ENCODE assay signal across 1 cellular context in the genomic region with DNA sequence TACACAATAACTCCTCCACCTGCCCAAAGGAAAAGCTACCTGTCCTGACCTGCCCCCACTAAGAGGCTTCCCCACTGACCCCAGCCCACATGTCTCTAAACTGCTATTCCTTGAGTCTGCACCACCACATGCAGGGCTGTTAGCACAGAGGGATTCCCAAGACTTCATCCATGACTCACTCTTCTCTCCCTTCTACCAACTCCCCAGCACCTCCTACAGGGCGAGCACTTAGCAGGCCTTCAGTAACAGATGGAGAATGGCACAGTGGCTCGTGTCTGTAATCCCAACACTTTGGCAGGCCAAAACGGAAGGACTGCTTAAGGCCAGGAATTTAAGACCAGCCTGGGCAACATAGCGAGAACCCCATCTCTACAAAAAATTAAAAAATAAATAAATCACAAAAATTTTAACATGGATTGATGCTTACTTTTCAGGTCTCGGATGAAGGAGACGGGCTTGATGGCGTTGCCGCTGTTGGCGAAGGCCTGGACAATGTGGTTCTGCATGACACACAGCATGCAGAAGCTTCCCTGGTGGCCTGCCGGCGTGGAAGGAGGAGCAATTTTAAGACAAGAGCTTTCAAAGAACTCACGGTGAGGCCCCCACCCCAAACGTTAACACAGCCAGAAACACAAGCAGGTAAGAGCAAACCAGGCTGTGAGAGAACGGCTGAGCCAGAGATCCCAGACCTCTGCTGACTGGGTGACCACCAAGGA.
TF ChIP-seq lines count a peak whose summit lies in the region.

No MANE protein-coding gene starts in this region.

TF ChIP-seq in GM12878, 131 proteins besides CTCF, POLR2A, EP300 and RAD21:
- TF ChIP-seq NRF1 (conservative IDR thresholded peaks at IDR 0.05; ENCODE audit: low read depth, low read length) (no peak), POLR2AphosphoS5 (IDR thresholded peaks at IDR 0.05; ENCODE audit: low read length) (0 out of 2 replicates have a peak, but pooled peaks have one; percentile 10), EZH2 (IDR thresholded peaks at IDR 0.05; ENCODE audit: borderline replicate concordance, control insufficient read depth, low read depth, low read length) (no peak)
